8 cellular contexts compared by ENCODE assay signal in genomic region chr12:100672075-100672592, GRCh38.
DNase-seq lines count a peak whose midpoint lies in the region; ATAC-seq and TF ChIP-seq lines count a peak whose summit lies in the region.

No MANE protein-coding gene starts in this region.

- peaks cover 13% of the 10 kb centered on the region for H3K4me1 Mint-ChIP-seq in chondrocyte (ENCODE audit: low read depth)
- no peaks in the 10 kb centered on the region for H3K4me1 Mint-ChIP-seq in activated T-helper 1 cell treated with anti-CD3 and anti-CD28 coated beads, Interleukin-12 subunit alpha, Interleukin-12 subunit beta, Interleukin-2, Interleukin-4 antibody, amounts not matched to agents 30 ng/mL and 10 ng/mL and 1 ng/mL, durations not matched to agents 14 hours and 24 hours and 36 hours (ENCODE audit: low read depth)

- no peaks in the 10 kb centered on the region for H3K36me3 Mint-ChIP-seq in chondrocyte (ENCODE audit: low read depth)
- H3K36me3 Mint-ChIP-seq in activated T-helper 1 cell treated with anti-CD3 and anti-CD28 coated beads, Interleukin-12 subunit alpha, Interleukin-12 subunit beta, Interleukin-2, Interleukin-4 antibody, amounts not matched to agents 30 ng/mL and 10 ng/mL and 1 ng/mL, durations not matched to agents 14 hours and 24 hours and 36 hours (ENCODE audit: low read depth), result no peaks in the 10 kb centered on the region

- no peaks in the 10 kb centered on the region for H4K20me1 ChIP-seq in PC-3 (ENCODE audit: low read length)

- peaks cover 9% of the 10 kb centered on the region for H3K27me3 Mint-ChIP-seq in chondrocyte (ENCODE audit: low read depth)
- no peaks in the 10 kb centered on the region for H3K27me3 Mint-ChIP-seq in activated T-helper 1 cell treated with anti-CD3 and anti-CD28 coated beads, Interleukin-12 subunit alpha, Interleukin-12 subunit beta, Interleukin-2, Interleukin-4 antibody, amounts not matched to agents 30 ng/mL and 10 ng/mL and 1 ng/mL, durations not matched to agents 14 hours and 24 hours and 36 hours (ENCODE audit: insufficient read depth)

- no peak overlapping the region for H3K4me2 ChIP-seq in PC-3 (ENCODE audit: low read length)

- no peaks in the 10 kb centered on the region for H3K79me2 ChIP-seq in PC-3 (ENCODE audit: low read length)

- no peak overlapping the region for H3K4me3 Mint-ChIP-seq in chondrocyte (ENCODE audit: unreplicated experiment)
- no peak overlapping the region for H3K4me3 Mint-ChIP-seq in activated T-helper 1 cell treated with anti-CD3 and anti-CD28 coated beads, Interleukin-12 subunit alpha, Interleukin-12 subunit beta, Interleukin-2, Interleukin-4 antibody, amounts not matched to agents 30 ng/mL and 10 ng/mL and 1 ng/mL, durations not matched to agents 14 hours and 24 hours and 36 hours

- CTCF ChIA-PET in PC-3 (lab: Charles Lee), result interaction anchor here (0.5 kb wide), 1 partner anchor 277 kb away, joined by 8 read pairs; no protein-coding TSS in a partner anchor

- TF ChIP-seq CTCF in 22Rv1 (IDR thresholded peaks at IDR 0.05) (peak; percentile 98), GM12873 (IDR thresholded peaks at IDR 0.05; ENCODE audit: insufficient read depth, low read depth, low read length, missing control alignments) (peak; percentile 91), PC-3 (conservative IDR thresholded peaks at IDR 0.05; ENCODE audit: low read depth, low read length) (peak; percentile 86), chondrocyte (IDR thresholded peaks at IDR 0.05) (peak; percentile 71), omental fat pad (IDR thresholded peaks at IDR 0.05) (no peak)

- no peaks in the 10 kb centered on the region for H3K9me2 ChIP-seq in PC-3 (replicated peaks; ENCODE audit: low read length)

- no peak overlapping the region for H2AFZ ChIP-seq in PC-3 (ENCODE audit: low read length)

- H3K4me3 ChIP-seq in PC-3 (ENCODE audit: low read length), result no peak overlapping the region

- no peak overlapping the region for H3K27ac Mint-ChIP-seq in chondrocyte (ENCODE audit: unreplicated experiment)
- H3K27ac Mint-ChIP-seq in activated T-helper 1 cell treated with anti-CD3 and anti-CD28 coated beads, Interleukin-12 subunit alpha, Interleukin-12 subunit beta, Interleukin-2, Interleukin-4 antibody, amounts not matched to agents 30 ng/mL and 10 ng/mL and 1 ng/mL, durations not matched to agents 14 hours and 24 hours and 36 hours, result no peak overlapping the region

- H3K9ac ChIP-seq in PC-3 (ENCODE audit: low read length), result no peak overlapping the region

- DNase-seq in PC-3 (peak; percentile 55), chondrocyte (ENCODE audit: low spot score) (no peak), omental fat pad (ENCODE audit: low spot score) (no peak)
- peak; percentile 24 for DNase-seq in stimulated activated CD4-positive, alpha-beta T cell treated with anti-CD3 and anti-CD28 coated beads, Interleukin-1b, Interleukin-23, amount 100 ng/mL, for 48 hours
- no peak for DNase-seq in activated T-helper 1 cell treated with anti-CD3 and anti-CD28 coated beads, Interleukin-12 subunit alpha, Interleukin-12 subunit beta, Interleukin-2, Interleukin-4 antibody, amounts not matched to agents 30 ng/mL and 10 ng/mL and 1 ng/mL, durations not matched to agents 14 hours and 24 hours and 36 hours (ENCODE audit: low spot score)

- H3K9me3 Mint-ChIP-seq in chondrocyte (ENCODE audit: low read depth), result no peaks in the 10 kb centered on the region
- no peaks in the 10 kb centered on the region for H3K9me3 Mint-ChIP-seq in activated T-helper 1 cell treated with anti-CD3 and anti-CD28 coated beads, Interleukin-12 subunit alpha, Interleukin-12 subunit beta, Interleukin-2, Interleukin-4 antibody, amounts not matched to agents 30 ng/mL and 10 ng/mL and 1 ng/mL, durations not matched to agents 14 hours and 24 hours and 36 hours

- H3K27ac ChIP-seq in 22Rv1 (no peak overlapping the region), PC-3 (ENCODE audit: low read length) (no peak overlapping the region)

- POLR2A ChIA-PET in PC-3 (lab: Charles Lee; ENCODE audit: unreplicated experiment), result no interaction called here

- BruUV-seq in PC-3 (replicated peaks; lab: Mats Ljungman, UMichigan), result no TSS peak

- ATAC-seq in HG02798 (IDR thresholded peaks at IDR 0.05; ENCODE audit: poor library complexity, unreplicated experiment) (peak; percentile 80), PC-3 (0 out of 2 replicates have a peak, but pooled peaks have one; percentile 30), omental fat pad (ENCODE audit: low FRiP score) (no peak)

- intact Hi-C loops in PC-3 (cut with micrococcal nuclease), result no loop called here
- intact Hi-C loops in activated T-helper 1 cell treated with anti-CD3 and anti-CD28 coated beads, Interleukin-12 subunit alpha, Interleukin-12 subunit beta, Interleukin-2, Interleukin-4 antibody, amounts not matched to agents 30 ng/mL and 10 ng/mL and 1 ng/mL, durations not matched to agents 14 hours and 24 hours and 36 hours (cut with micrococcal nuclease), result loop anchor here (2.0 kb wide), 1 partner anchor 437 kb away; no protein-coding TSS in a partner anchor

- no peaks in the 10 kb centered on the region for H3K9me3 ChIP-seq in PC-3 (ENCODE audit: low read length)

- H3K27me3 ChIP-seq in PC-3 (ENCODE audit: low read length), result peaks cover 19% of the 10 kb centered on the region

- no peaks in the 10 kb centered on the region for H3K4me1 ChIP-seq in PC-3 (ENCODE audit: insufficient read depth, low read length)

- no peaks in the 10 kb centered on the region for H3F3A ChIP-seq in PC-3 (ENCODE audit: low read length, unreplicated experiment)

- H3K36me3 ChIP-seq in PC-3 (ENCODE audit: low read depth, low read length), result no peaks in the 10 kb centered on the region

Comparison
In these comparisons a context has a peak if more than half of its experiments do, and no peak if none do; other contexts are left out.
1. CTCF ChIP-seq: peak in 22Rv1 (single experiment), GM12873 (single experiment), PC-3 (single experiment) and chondrocyte (single experiment); none in omental fat pad (0 of 3).
2. DNase-seq: peak in PC-3 (single experiment) and stimulated activated CD4-positive, alpha-beta T cell treated with anti-CD3 and anti-CD28 coated beads, Interleukin-1b, Interleukin-23, amount 100 ng/mL, for 48 hours (single experiment); none in chondrocyte (single experiment), omental fat pad (single experiment) and activated T-helper 1 cell treated with anti-CD3 and anti-CD28 coated beads, Interleukin-12 subunit alpha, Interleukin-12 subunit beta, Interleukin-2, Interleukin-4 antibody, amounts not matched to agents 30 ng/mL and 10 ng/mL and 1 ng/mL, durations not matched to agents 14 hours and 24 hours and 36 hours (single experiment).